10 cellular contexts compared by ENCODE assay signal in the genomic region with DNA sequence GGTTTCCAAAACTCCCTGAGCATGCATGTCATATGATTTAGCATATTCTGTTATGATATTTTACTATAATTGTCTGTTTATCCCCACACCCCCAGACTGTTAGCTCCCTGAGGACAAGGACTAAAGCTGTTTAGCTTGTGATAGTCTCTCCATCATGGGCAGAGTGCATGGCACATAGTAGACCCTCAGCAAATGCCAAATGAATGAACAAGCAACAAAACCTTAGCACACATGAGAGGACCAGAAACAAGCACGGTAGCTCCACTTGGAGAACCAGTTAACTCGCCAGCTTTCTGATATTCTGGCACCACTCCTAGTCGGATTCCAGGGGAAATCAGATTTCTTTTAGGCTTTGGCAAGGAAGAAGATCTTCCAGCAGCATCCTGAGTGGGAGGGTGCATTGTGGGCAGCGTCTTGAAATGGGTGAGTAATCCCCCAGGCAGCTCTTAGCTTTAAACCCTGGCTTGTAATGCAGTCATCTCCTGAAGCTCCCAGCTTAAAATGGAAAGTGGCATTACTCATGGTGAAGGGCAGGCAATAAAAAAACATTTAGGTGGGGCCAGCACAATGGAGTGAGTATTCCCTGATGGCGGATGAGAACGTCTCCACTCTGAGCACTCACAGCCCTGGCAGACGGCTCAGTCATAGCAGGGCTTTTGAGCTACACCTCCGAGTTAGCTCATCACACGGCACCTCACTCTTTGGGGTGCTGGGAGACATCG. TPM values are rescaled to one million over a fixed set of nuclear protein-coding genes. Genes with fewer than 3 reads are reported as not detected.
DNase-seq lines count a peak whose midpoint lies in the region; ATAC-seq, FAIRE-seq and TF ChIP-seq lines count a peak whose summit lies in the region.
"Had no signal": no experiment of that assay in that cellular context is flagged by ENCODE, and none has a peak within 500 bp of the region (broad histone marks: within the 10 kb centered on the region; RNA-seq: fewer than 3 reads in every experiment).

No MANE protein-coding gene starts in this region.

- no peaks in the 10 kb centered on the region for H3K9me3 Mint-ChIP-seq in activated CD4-positive, alpha-beta T cell treated with anti-CD3 and anti-CD28 coated beads for 36 hours (ENCODE audit: low read depth)
- no peaks in the 10 kb centered on the region for H3K9me3 Mint-ChIP-seq in activated T-cell treated with anti-CD3 and anti-CD28 coated beads, Interleukin-2, amount 50 U/mL, for 72 hours
- no peaks in the 10 kb centered on the region for H3K9me3 Mint-ChIP-seq in activated CD4-positive, alpha-beta memory T cell treated with anti-CD3 and anti-CD28 coated beads, Interleukin-2, amount 10 ng/mL, durations not matched to agents 7 days and 5 days

- in situ Hi-C loops in brain microvascular endothelial cell (cut with HindIII; ENCODE audit: low pct_ligation_motif_present, low sequenced_read_pairs) = no loop called here

- intact Hi-C loops in activated CD4-positive, alpha-beta T cell treated with anti-CD3 and anti-CD28 coated beads for 36 hours (cut with DNase I, micrococcal nuclease) = no loop called here

- peak; percentile 36 for ATAC-seq in activated CD4-positive, alpha-beta T cell treated with anti-CD3 and anti-CD28 coated beads for 36 hours
- ATAC-seq in activated T-cell treated with anti-CD3 and anti-CD28 coated beads, Interleukin-2, amount 50 U/mL, for 72 hours (replicated peaks in 1 of 2) = no peak

- H3K4me3 ChIP-seq in brain microvascular endothelial cell (ENCODE audit: low read depth, low read length) (peak overlapping the region; percentile 30), kidney epithelial cell (ENCODE audit: low read depth, low read length) (no peak overlapping the region)

- H3K4me3 Mint-ChIP-seq in activated CD4-positive, alpha-beta T cell treated with anti-CD3 and anti-CD28 coated beads for 36 hours = no peak overlapping the region
- no peak overlapping the region for H3K4me3 Mint-ChIP-seq in activated T-cell treated with anti-CD3 and anti-CD28 coated beads, Interleukin-2, amount 50 U/mL, for 72 hours
- no peak overlapping the region for H3K4me3 Mint-ChIP-seq in activated CD4-positive, alpha-beta memory T cell treated with anti-CD3 and anti-CD28 coated beads, Interleukin-2, amount 10 ng/mL, durations not matched to agents 7 days and 5 days
- H3K4me3 Mint-ChIP-seq: B cell had no signal

- H3K36me3 Mint-ChIP-seq in activated CD4-positive, alpha-beta T cell treated with anti-CD3 and anti-CD28 coated beads for 36 hours (ENCODE audit: low read depth) = no peaks in the 10 kb centered on the region
- no peaks in the 10 kb centered on the region for H3K36me3 Mint-ChIP-seq in activated T-cell treated with anti-CD3 and anti-CD28 coated beads, Interleukin-2, amount 50 U/mL, for 72 hours (ENCODE audit: insufficient read depth in 2 of 2)
- no peaks in the 10 kb centered on the region for H3K36me3 Mint-ChIP-seq in activated CD4-positive, alpha-beta memory T cell treated with anti-CD3 and anti-CD28 coated beads, Interleukin-2, amount 10 ng/mL, durations not matched to agents 7 days and 5 days (ENCODE audit: low read depth)

- H3K36me3 ChIP-seq in brain microvascular endothelial cell (replicated peaks) (no peaks in the 10 kb centered on the region), kidney epithelial cell (ENCODE audit: control insufficient read depth, insufficient read depth, low read length) (no peaks in the 10 kb centered on the region)

- DNase-seq in activated CD4-positive, alpha-beta T cell treated with anti-CD3 and anti-CD28 coated beads for 36 hours = no peak
- DNase-seq in activated CD4-positive, alpha-beta T cell treated with anti-CD3 and anti-CD28 coated beads for 48 hours = no peak
- DNase-seq in brain microvascular endothelial cell (peak; percentile 97), kidney epithelial cell (ENCODE audit: low read depth) (peak; percentile 99), urothelium cell line (ENCODE audit: low spot score) (peak; percentile 88), iPS-NIHi11 (ENCODE audit: low spot score) (no peak)
- no peak for DNase-seq in activated T-cell treated with anti-CD3 and anti-CD28 coated beads, Interleukin-2, amount 50 U/mL, for 72 hours
- no peak for DNase-seq in activated CD4-positive, alpha-beta memory T cell treated with anti-CD3 and anti-CD28 coated beads, Interleukin-2, amount 10 ng/mL, durations not matched to agents 7 days and 5 days
- DNase-seq: activated CD8-positive, alpha-beta memory T cell treated with anti-CD3 and anti-CD28 coated beads, Interleukin-2, amount 50 U/mL, for 48 hours had no signal

- TF ChIP-seq CTCF in brain microvascular endothelial cell (IDR thresholded peaks at IDR 0.05; ENCODE audit: low read depth, low read length, missing control alignments) (no peak), kidney epithelial cell (IDR thresholded peaks at IDR 0.05; ENCODE audit: insufficient read depth, low read length, poor library complexity, severe bottlenecking) (no peak)

- CTCF ChIA-PET in activated CD4-positive, alpha-beta T cell treated with anti-CD3 and anti-CD28 coated beads for 36 hours (lab: Charles Lee) = interaction anchor here (0.6 to 4.5 kb wide), 8 partner anchors 10 to 497 kb away, joined by 3 to 34 read pairs (median 5); no protein-coding TSS in a partner anchor
- CTCF ChIA-PET in activated CD4-positive, alpha-beta memory T cell treated with anti-CD3 and anti-CD28 coated beads, Interleukin-2, amount 10 ng/mL, durations not matched to agents 7 days and 5 days (lab: Charles Lee) = interaction anchor here (0.8 to 4.3 kb wide), 3 partner anchors 9 to 54 kb away, joined by 3 to 22 read pairs (median 5); no protein-coding TSS in a partner anchor

- peak overlapping the region; percentile 96 for H3K27ac ChIP-seq in brain microvascular endothelial cell

- no peak for FAIRE-seq in urothelium cell line (lab: Jason Lieb, UNC)

- POLR2A ChIA-PET in activated CD4-positive, alpha-beta T cell treated with anti-CD3 and anti-CD28 coated beads for 36 hours (lab: Charles Lee) = interaction anchor here (0.6 to 1.0 kb wide), 2 partner anchors 11 to 730 kb away, joined by 4 to 5 read pairs; no protein-coding TSS in a partner anchor
- POLR2A ChIA-PET in activated CD4-positive, alpha-beta memory T cell treated with anti-CD3 and anti-CD28 coated beads, Interleukin-2, amount 10 ng/mL, durations not matched to agents 7 days and 5 days (lab: Charles Lee) = no interaction called here

- H3K27ac Mint-ChIP-seq in activated CD4-positive, alpha-beta T cell treated with anti-CD3 and anti-CD28 coated beads for 36 hours = no peak overlapping the region
- no peak overlapping the region for H3K27ac Mint-ChIP-seq in activated T-cell treated with anti-CD3 and anti-CD28 coated beads, Interleukin-2, amount 50 U/mL, for 72 hours
- no peak overlapping the region for H3K27ac Mint-ChIP-seq in activated CD4-positive, alpha-beta memory T cell treated with anti-CD3 and anti-CD28 coated beads, Interleukin-2, amount 10 ng/mL, durations not matched to agents 7 days and 5 days
- H3K27ac Mint-ChIP-seq: B cell had no signal

- no peaks in the 10 kb centered on the region for H3K27me3 ChIP-seq in brain microvascular endothelial cell (replicated peaks)
- H3K27me3 ChIP-seq in kidney epithelial cell (ENCODE audit: control insufficient read depth, insufficient read depth, low read length) = no peaks in the 10 kb centered on the region

- H3K27me3 Mint-ChIP-seq in activated CD4-positive, alpha-beta T cell treated with anti-CD3 and anti-CD28 coated beads for 36 hours = peaks cover 12% of the 10 kb centered on the region
- peaks cover 20% of the 10 kb centered on the region for H3K27me3 Mint-ChIP-seq in activated T-cell treated with anti-CD3 and anti-CD28 coated beads, Interleukin-2, amount 50 U/mL, for 72 hours (ENCODE audit: low read depth)
- H3K27me3 Mint-ChIP-seq in activated CD4-positive, alpha-beta memory T cell treated with anti-CD3 and anti-CD28 coated beads, Interleukin-2, amount 10 ng/mL, durations not matched to agents 7 days and 5 days = peaks cover 15% of the 10 kb centered on the region

- H3K4me1 Mint-ChIP-seq in activated CD4-positive, alpha-beta T cell treated with anti-CD3 and anti-CD28 coated beads for 36 hours = peaks cover 3% of the 10 kb centered on the region
- no peaks in the 10 kb centered on the region for H3K4me1 Mint-ChIP-seq in activated T-cell treated with anti-CD3 and anti-CD28 coated beads, Interleukin-2, amount 50 U/mL, for 72 hours (ENCODE audit: low read depth)
- no peaks in the 10 kb centered on the region for H3K4me1 Mint-ChIP-seq in activated CD4-positive, alpha-beta memory T cell treated with anti-CD3 and anti-CD28 coated beads, Interleukin-2, amount 10 ng/mL, durations not matched to agents 7 days and 5 days
- H3K4me1 Mint-ChIP-seq: B cell had no signal

RNA-seq across cellular contexts. Expression of a gene that starts 41.1 kb away (rescaled TPM):
- not detected for total RNA-seq in activated CD4-positive, alpha-beta T cell treated with anti-CD3 and anti-CD28 coated beads for 36 hours
- 1.6 and 12.1 TPM in 2 replicates for total RNA-seq in kidney epithelial cell
- not detected for total RNA-seq in activated T-cell treated with anti-CD3 and anti-CD28 coated beads, Interleukin-2, amount 50 U/mL, for 72 hours
- total RNA-seq in activated CD4-positive, alpha-beta memory T cell treated with anti-CD3 and anti-CD28 coated beads, Interleukin-2, amount 10 ng/mL, durations not matched to agents 7 days and 5 days = not detected
- total RNA-seq: B cell had no signal

Comparison
In these comparisons a context has a peak if more than half of its experiments do, and no peak if none do; other contexts are left out.
1. DNase-seq: peak in brain microvascular endothelial cell (single experiment), kidney epithelial cell (single experiment) and urothelium cell line (single experiment); none in activated CD4-positive, alpha-beta T cell treated with anti-CD3 and anti-CD28 coated beads for 36 hours (single experiment), activated CD4-positive, alpha-beta T cell treated with anti-CD3 and anti-CD28 coated beads for 48 hours (single experiment), activated T-cell treated with anti-CD3 and anti-CD28 coated beads, Interleukin-2, amount 50 U/mL, for 72 hours (0 of 2), iPS-NIHi11 (single experiment) and activated CD4-positive, alpha-beta memory T cell treated with anti-CD3 and anti-CD28 coated beads, Interleukin-2, amount 10 ng/mL, durations not matched to agents 7 days and 5 days (single experiment).